11 cellular contexts compared by ENCODE assay signal in the genomic region with DNA sequence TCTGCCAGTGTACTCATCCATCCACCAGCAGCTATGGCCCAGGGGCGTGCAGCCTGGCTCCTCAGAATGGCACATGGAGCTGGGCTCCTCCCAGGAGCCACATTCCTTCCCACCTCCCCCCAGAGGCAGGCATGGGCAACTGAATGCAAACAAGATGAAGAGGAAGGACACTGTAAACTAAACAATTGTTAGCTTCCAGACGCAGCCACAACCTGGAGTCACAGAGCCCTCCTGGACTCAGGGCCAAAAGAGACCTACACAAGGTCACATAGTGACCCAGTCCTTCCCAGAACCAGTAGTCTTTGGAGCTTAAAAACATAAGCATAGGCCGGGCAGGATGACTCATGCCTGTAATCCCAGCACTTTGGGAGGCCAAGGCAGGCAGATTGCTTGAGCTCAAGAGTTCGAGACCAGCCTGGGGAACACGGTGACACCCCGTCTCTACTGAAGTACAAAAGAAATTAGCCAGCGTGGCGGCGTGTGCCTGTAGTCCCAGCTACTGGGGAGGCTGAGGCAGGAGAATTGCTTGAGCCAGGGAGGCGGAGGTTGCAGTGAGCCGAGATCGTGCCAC. TPM values are rescaled to one million over a fixed set of nuclear protein-coding genes. Genes with fewer than 3 reads are reported as not detected.
A peak's percentile ranks its signal among the peaks of the same experiment; 100 is the strongest.
DNase-seq lines count a peak whose midpoint lies in the region; ATAC-seq and TF ChIP-seq lines count a peak whose summit lies in the region.
"Had no signal": no experiment of that assay in that cellular context is flagged by ENCODE, and none has a peak within 500 bp of the region (broad histone marks: within the 10 kb centered on the region; RNA-seq: fewer than 3 reads in every experiment).

No MANE protein-coding gene starts in this region.

- no peak for ATAC-seq in GM19467 (IDR thresholded peaks at IDR 0.05; ENCODE audit: unreplicated experiment)
- ATAC-seq in HG02981 (IDR thresholded peaks at IDR 0.05; ENCODE audit: unreplicated experiment): no peak

- H3K4me3 ChIP-seq in NB4 (ENCODE audit: low read depth, low read length): no peak overlapping the region
- H3K4me3 ChIP-seq: right lobe of liver had no signal

- peak; percentile 60 for DNase-seq in EH (ENCODE audit: low read depth)
- no peak for DNase-seq in NB4 (ENCODE audit: low read depth)
- DNase-seq in ecto neural progenitor cell (ENCODE audit: low spot score): peak; percentile 68
- DNase-seq in myocyte (ENCODE audit: low read depth): peak; percentile 42
- DNase-seq in HPDE6-E6E7 (ENCODE audit: extremely low spot score): no peak
- no peak for DNase-seq in inferior parietal cortex (ENCODE audit: extremely low spot score)
- DNase-seq: activated CD4-positive, CD25-positive, alpha-beta regulatory T cell; NCI-H524; right lobe of liver had no signal

- TF ChIP-seq CTCF in NB4 (IDR thresholded peaks at IDR 0.05; ENCODE audit: low read depth, low read length): peak; percentile 1

- TF ChIP-seq POLR2A in NB4 (IDR thresholded peaks at IDR 0.05; ENCODE audit: extremely low read depth, insufficient read length): no peak

RNA-seq across cellular contexts. Expression of gene CLDN5, which starts 30.7 kb away (rescaled TPM):
- 7.0 and 11.0 TPM in 2 replicates for total RNA-seq in myocyte
- 0.57 TPM for polyA plus RNA-seq in myocyte (2012)

Comparison
In these comparisons a context has a peak if more than half of its experiments do, and no peak if none do; other contexts are left out.
1. DNase-seq: peak in EH (single experiment), ecto neural progenitor cell (single experiment) and myocyte (single experiment); none in NB4 (single experiment), HPDE6-E6E7 (single experiment) and inferior parietal cortex (single experiment).